Comparison of ENCODE assay signal across 11 cellular contexts in the genomic region with DNA sequence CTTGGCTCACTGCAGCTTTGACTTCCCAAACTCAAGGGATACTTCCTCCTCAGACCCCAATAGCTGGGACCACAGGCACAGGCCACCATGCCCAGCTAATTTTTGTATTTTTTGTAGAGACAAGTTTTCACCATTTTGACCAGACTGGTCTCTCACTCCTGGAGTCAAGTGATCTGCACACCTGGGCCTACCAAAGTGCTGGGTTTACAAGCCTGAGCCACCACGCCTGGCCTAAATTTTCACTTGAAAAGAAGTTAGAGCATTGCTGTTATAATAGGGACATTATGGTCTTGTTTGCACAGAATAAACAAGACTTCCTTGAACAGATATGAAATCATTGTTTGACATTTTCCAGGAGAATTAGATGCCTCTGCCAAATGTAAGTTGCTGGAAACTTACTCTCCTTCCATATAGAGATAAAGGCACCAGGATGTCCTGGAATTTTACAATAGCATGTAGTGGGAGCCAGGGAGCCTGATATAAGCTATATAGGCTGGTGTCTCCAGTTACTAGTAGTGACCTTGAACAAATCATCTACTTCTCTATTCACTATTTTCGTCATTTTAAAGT.
"Had no signal": no experiment of that assay in that cellular context is flagged by ENCODE, and none has a peak within 500 bp of the region (broad histone marks: within the 10 kb centered on the region; RNA-seq: fewer than 3 reads in every experiment).

No MANE protein-coding gene starts in this region.

- H3K27ac Mint-ChIP-seq: activated T-helper 1 cell treated with anti-CD3 and anti-CD28 coated beads, Interleukin-12 subunit alpha, Interleukin-12 subunit beta, Interleukin-2, Interleukin-4 antibody, amounts not matched to agents 30 ng/mL and 10 ng/mL and 1 ng/mL, durations not matched to agents 14 hours and 24 hours and 36 hours; nephron; stimulated activated naive CD8-positive, alpha-beta T cell treated with anti-CD3 and anti-CD28 coated beads, Interleukin-15, Interleukin-2, amounts not matched to agents 100 ng/mL and 50 ng/mL, for 24 hours had no signal

- DNase-seq: activated naive CD4-positive, alpha-beta T cell; occipital lobe; stimulated activated CD4-positive, alpha-beta T cell treated with anti-CD3 and anti-CD28 coated beads, Interleukin-15, amount 100 ng/mL, for 24 hours; stimulated activated CD4-positive, alpha-beta T cell treated with anti-CD3 and anti-CD28 coated beads, Interleukin-4, amount 100 ng/mL, for 24 hours; T-helper 9 cell; testis had no signal

- H3K4me1 Mint-ChIP-seq: nephron had no signal

- H3K27me3 ChIP-seq: ascending aorta, testis had no signal

- H3K9me3 Mint-ChIP-seq: activated T-helper 1 cell treated with anti-CD3 and anti-CD28 coated beads, Interleukin-12 subunit alpha, Interleukin-12 subunit beta, Interleukin-2, Interleukin-4 antibody, amounts not matched to agents 30 ng/mL and 10 ng/mL and 1 ng/mL, durations not matched to agents 14 hours and 24 hours and 36 hours; stimulated activated naive CD8-positive, alpha-beta T cell treated with anti-CD3 and anti-CD28 coated beads, Interleukin-15, Interleukin-2, amounts not matched to agents 100 ng/mL and 50 ng/mL, for 24 hours had no signal

- H3K4me3 ChIP-seq: ascending aorta, testis had no signal

- H3K4me1 ChIP-seq: ascending aorta had no signal

- H3K4me3 Mint-ChIP-seq: activated T-helper 1 cell treated with anti-CD3 and anti-CD28 coated beads, Interleukin-12 subunit alpha, Interleukin-12 subunit beta, Interleukin-2, Interleukin-4 antibody, amounts not matched to agents 30 ng/mL and 10 ng/mL and 1 ng/mL, durations not matched to agents 14 hours and 24 hours and 36 hours; nephron; stimulated activated naive CD8-positive, alpha-beta T cell treated with anti-CD3 and anti-CD28 coated beads, Interleukin-15, Interleukin-2, amounts not matched to agents 100 ng/mL and 50 ng/mL, for 24 hours had no signal

- H3K27me3 Mint-ChIP-seq: stimulated activated naive CD8-positive, alpha-beta T cell treated with anti-CD3 and anti-CD28 coated beads, Interleukin-15, Interleukin-2, amounts not matched to agents 100 ng/mL and 50 ng/mL, for 24 hours had no signal

- H3K27ac ChIP-seq: ascending aorta, epithelial cell of prostate, testis had no signal

- H3K36me3 ChIP-seq: ascending aorta had no signal

- H3K9me3 ChIP-seq: testis had no signal
